ENCODE assay signal across 1 cellular context in genomic region chr6:159996626-159997497, GRCh38.
TF ChIP-seq lines count a peak whose summit lies in the region.

No MANE protein-coding gene starts in this region.

TF ChIP-seq in GM23338, 12 proteins besides CTCF, POLR2A, EP300 and RAD21 (continued from another document):
- TF ChIP-seq, protein P1, sequence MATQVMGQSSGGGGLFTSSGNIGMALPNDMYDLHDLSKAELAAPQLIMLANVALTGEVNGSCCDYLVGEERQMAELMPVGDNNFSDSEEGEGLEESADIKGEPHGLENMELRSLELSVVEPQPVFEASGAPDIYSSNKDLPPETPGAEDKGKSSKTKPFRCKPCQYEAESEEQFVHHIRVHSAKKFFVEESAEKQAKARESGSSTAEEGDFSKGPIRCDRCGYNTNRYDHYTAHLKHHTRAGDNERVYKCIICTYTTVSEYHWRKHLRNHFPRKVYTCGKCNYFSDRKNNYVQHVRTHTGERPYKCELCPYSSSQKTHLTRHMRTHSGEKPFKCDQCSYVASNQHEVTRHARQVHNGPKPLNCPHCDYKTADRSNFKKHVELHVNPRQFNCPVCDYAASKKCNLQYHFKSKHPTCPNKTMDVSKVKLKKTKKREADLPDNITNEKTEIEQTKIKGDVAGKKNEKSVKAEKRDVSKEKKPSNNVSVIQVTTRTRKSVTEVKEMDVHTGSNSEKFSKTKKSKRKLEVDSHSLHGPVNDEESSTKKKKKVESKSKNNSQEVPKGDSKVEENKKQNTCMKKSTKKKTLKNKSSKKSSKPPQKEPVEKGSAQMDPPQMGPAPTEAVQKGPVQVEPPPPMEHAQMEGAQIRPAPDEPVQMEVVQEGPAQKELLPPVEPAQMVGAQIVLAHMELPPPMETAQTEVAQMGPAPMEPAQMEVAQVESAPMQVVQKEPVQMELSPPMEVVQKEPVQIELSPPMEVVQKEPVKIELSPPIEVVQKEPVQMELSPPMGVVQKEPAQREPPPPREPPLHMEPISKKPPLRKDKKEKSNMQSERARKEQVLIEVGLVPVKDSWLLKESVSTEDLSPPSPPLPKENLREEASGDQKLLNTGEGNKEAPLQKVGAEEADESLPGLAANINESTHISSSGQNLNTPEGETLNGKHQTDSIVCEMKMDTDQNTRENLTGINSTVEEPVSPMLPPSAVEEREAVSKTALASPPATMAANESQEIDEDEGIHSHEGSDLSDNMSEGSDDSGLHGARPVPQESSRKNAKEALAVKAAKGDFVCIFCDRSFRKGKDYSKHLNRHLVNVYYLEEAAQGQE (IDR thresholded peaks at IDR 0.05; ENCODE audit: unreplicated experiment): no peak
- no peak for TF ChIP-seq NANOG (IDR thresholded peaks at IDR 0.05; ENCODE audit: borderline replicate concordance)
- no peak for TF ChIP-seq ZNF331 (CRISPR knock-in tag; IDR thresholded peaks at IDR 0.05; ENCODE audit: low read depth)
- TF ChIP-seq CREB1 (CRISPR knock-in tag; IDR thresholded peaks at IDR 0.05; ENCODE audit: low read depth): no peak
- TF ChIP-seq EZH2 (IDR thresholded peaks at IDR 0.05; ENCODE audit: low read depth, unreplicated experiment): no peak
- no peak for TF ChIP-seq ZNF462 (CRISPR knock-in tag; IDR thresholded peaks at IDR 0.05)
- TF ChIP-seq STAT1 (IDR thresholded peaks at IDR 0.05; ENCODE audit: unreplicated experiment): no peak
